23 cellular contexts compared by ENCODE assay signal in the genomic region with DNA sequence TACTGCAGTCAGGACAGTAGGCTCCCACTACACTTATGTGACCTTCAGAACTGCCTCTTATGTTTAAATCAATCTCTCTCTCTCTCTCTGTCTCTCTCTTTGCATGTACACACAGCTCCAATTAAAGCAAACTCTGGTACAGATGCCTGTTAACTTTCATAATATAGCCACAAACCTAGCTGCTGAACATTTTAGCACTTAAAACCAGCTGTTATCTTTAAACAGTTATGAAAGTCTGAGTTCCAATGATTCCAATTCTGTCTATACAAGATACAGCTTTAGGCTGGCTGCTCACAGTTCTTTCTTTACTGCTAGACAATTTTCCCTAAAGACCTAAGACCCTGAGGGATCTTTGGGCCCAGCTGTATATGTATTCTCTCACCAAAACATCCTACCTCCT.
"Had no signal": no experiment of that assay in that cellular context is flagged by ENCODE, and none has a peak within 500 bp of the region (broad histone marks: within the 10 kb centered on the region; RNA-seq: fewer than 3 reads in every experiment).

No MANE protein-coding gene starts in this region.

- H3K36me3 ChIP-seq: prostate gland, right lobe of liver, spleen, transverse colon had no signal

- H3K27me3 Mint-ChIP-seq: naive thymus-derived CD4-positive, alpha-beta T cell; stimulated activated memory B cell treated with anti-CD40 and anti-IgM and Interleukin-4, amounts not matched to agents 10 μg/mL and 1 μg/mL and 100 μg/mL, for 72 hours; stimulated activated naive CD8-positive, alpha-beta T cell treated with anti-CD3 and anti-CD28 coated beads, Interleukin-15, Interleukin-2, amounts not matched to agents 100 ng/mL and 50 ng/mL, for 24 hours had no signal

- H3K4me3 Mint-ChIP-seq: naive thymus-derived CD4-positive, alpha-beta T cell; nephron progenitor cell; stimulated activated memory B cell treated with anti-CD40 and anti-IgM and Interleukin-4, amounts not matched to agents 10 μg/mL and 1 μg/mL and 100 μg/mL, for 72 hours; stimulated activated naive CD8-positive, alpha-beta T cell treated with anti-CD3 and anti-CD28 coated beads, Interleukin-15, Interleukin-2, amounts not matched to agents 100 ng/mL and 50 ng/mL, for 24 hours had no signal

- H3K9me3 Mint-ChIP-seq: naive thymus-derived CD4-positive, alpha-beta T cell; nephron progenitor cell; stimulated activated memory B cell treated with anti-CD40 and anti-IgM and Interleukin-4, amounts not matched to agents 10 μg/mL and 1 μg/mL and 100 μg/mL, for 72 hours; stimulated activated naive CD8-positive, alpha-beta T cell treated with anti-CD3 and anti-CD28 coated beads, Interleukin-15, Interleukin-2, amounts not matched to agents 100 ng/mL and 50 ng/mL, for 24 hours had no signal

- ATAC-seq: esophagus mucosa; left colon; left ventricle myocardium superior; naive thymus-derived CD4-positive, alpha-beta T cell; right lobe of liver; stimulated activated memory B cell treated with anti-CD40 and anti-IgM and Interleukin-4, amounts not matched to agents 10 μg/mL and 1 μg/mL and 100 μg/mL, for 72 hours had no signal

- H3K4me1 ChIP-seq: parathyroid adenoma, prostate gland, right lobe of liver, spleen, transverse colon had no signal

- H3K27ac Mint-ChIP-seq: naive thymus-derived CD4-positive, alpha-beta T cell; nephron progenitor cell; stimulated activated memory B cell treated with anti-CD40 and anti-IgM and Interleukin-4, amounts not matched to agents 10 μg/mL and 1 μg/mL and 100 μg/mL, for 72 hours; stimulated activated naive CD8-positive, alpha-beta T cell treated with anti-CD3 and anti-CD28 coated beads, Interleukin-15, Interleukin-2, amounts not matched to agents 100 ng/mL and 50 ng/mL, for 24 hours had no signal

- H3K9ac ChIP-seq: parathyroid adenoma had no signal

- H3K4me2 ChIP-seq: hepatocyte had no signal

- H3K27me3 ChIP-seq: hepatocyte, right lobe of liver, spleen, transverse colon had no signal

- H3K27ac ChIP-seq: hepatocyte, parathyroid adenoma, prostate gland, right lobe of liver, spleen, thoracic aorta, transverse colon had no signal

- H2AFZ ChIP-seq: hepatocyte, parathyroid adenoma had no signal

- H3K4me3 ChIP-seq: hepatocyte, lung, prostate gland, right lobe of liver, spleen, thoracic aorta, transverse colon had no signal

- H3K4me1 Mint-ChIP-seq: naive thymus-derived CD4-positive, alpha-beta T cell; stimulated activated memory B cell treated with anti-CD40 and anti-IgM and Interleukin-4, amounts not matched to agents 10 μg/mL and 1 μg/mL and 100 μg/mL, for 72 hours had no signal

- H3K9me3 ChIP-seq: prostate gland, right lobe of liver, spleen, thoracic aorta, transverse colon had no signal

- DNase-seq: cortex of kidney; effector memory CD4-positive, alpha-beta T cell; foreskin melanocyte; head of caudate nucleus; left colon; left ventricle myocardium superior; mesendoderm; naive thymus-derived CD4-positive, alpha-beta T cell; nephron progenitor cell; right lobe of liver; spleen; stimulated activated CD4-positive, alpha-beta T cell treated with anti-CD3 and anti-CD28 coated beads, Interleukin-15, amount 100 ng/mL, for 24 hours; stimulated activated CD4-positive, alpha-beta T cell treated with anti-CD3 and anti-CD28 coated beads, Interleukin-1b, Interleukin-23, amount 100 ng/mL, for 48 hours; stimulated activated CD4-positive, alpha-beta T cell treated with anti-CD3 and anti-CD28 coated beads, Interleukin-4, amount 100 ng/mL, for 24 hours; transverse colon had no signal

- H3K79me2 ChIP-seq: hepatocyte, parathyroid adenoma had no signal
